ENCODE assay signal across 22 cellular contexts in the genomic region with DNA sequence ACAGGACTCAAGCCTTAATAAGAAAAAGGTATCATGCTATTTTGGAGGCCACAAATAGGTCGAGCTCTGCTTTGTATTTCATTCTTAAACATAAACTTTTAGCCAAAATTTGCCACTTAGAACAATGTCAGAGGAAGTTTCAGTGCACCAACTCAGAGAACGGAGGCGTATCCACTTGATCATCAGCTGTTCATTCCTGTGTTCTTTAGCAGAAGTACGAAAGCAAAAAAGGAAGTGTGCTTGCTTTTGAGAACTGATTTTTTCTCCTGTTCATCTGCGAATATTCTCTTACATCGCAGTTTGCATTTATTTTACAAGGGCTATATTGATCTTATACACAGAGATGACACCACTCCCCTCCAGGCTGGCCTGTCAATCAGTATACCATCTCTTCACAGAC.
"Had no signal": no experiment of that assay in that cellular context is flagged by ENCODE, and none has a peak within 500 bp of the region (broad histone marks: within the 10 kb centered on the region; RNA-seq: fewer than 3 reads in every experiment).

No MANE protein-coding gene starts in this region.

- H3K79me2 ChIP-seq: hepatocyte had no signal

- H3K4me2 ChIP-seq: hepatocyte had no signal

- DNase-seq: activated CD4-positive, alpha-beta T cell treated with anti-CD3 and anti-CD28 coated beads, Interleukin-2, amount 50 U/mL, for 1 hour; activated CD4-positive, CD25-positive, alpha-beta regulatory T cell treated with anti-CD3 and anti-CD28 coated beads, Interleukin-2, amount 50 U/mL, for 72 hours; activated CD8-positive, alpha-beta T cell treated with anti-CD3 and anti-CD28 coated beads, Interleukin-2, amount 10 ng/mL, durations not matched to agents 7 days and 5 days; activated gamma-delta T cell; activated naive CD4-positive, alpha-beta T cell treated with anti-CD3 and anti-CD28 coated beads, Interleukin-2, amount 50 U/mL, for 16 hours; activated naive CD8-positive, alpha-beta T cell treated with anti-CD3 and anti-CD28 coated beads, Interleukin-2, amount 50 U/mL, for 24 hours; effector CD4-positive, alpha-beta T cell; immature natural killer cell; midbrain; spleen; stimulated activated CD4-positive, alpha-beta T cell treated with anti-CD3 and anti-CD28 coated beads, Interleukin-4, amount 100 ng/mL, for 1 hour; stimulated activated naive CD4-positive, alpha-beta T cell treated with Interleukin-2 at 50 U/mL for 16 hours; T-helper 17 cell; upper lobe of left lung had no signal

- H3K9me3 ChIP-seq: prostate gland, thoracic aorta, upper lobe of left lung had no signal

- ATAC-seq: activated CD8-positive, alpha-beta T cell treated with anti-CD3 and anti-CD28 coated beads, Interleukin-2, amount 10 ng/mL, durations not matched to agents 7 days and 5 days; activated naive CD8-positive, alpha-beta T cell treated with anti-CD3 and anti-CD28 coated beads, Interleukin-2, amount 50 U/mL, for 24 hours; left lobe of liver; natural killer cell treated with Interleukin-12 subunit alpha and Interleukin-12 subunit beta and Interleukin-15 and Interleukin-18, amount 100 ng/mL, for 72 hours; T-helper 17 cell had no signal

- H3K36me3 ChIP-seq: cardiac muscle cell, prostate gland, spleen, thoracic aorta, upper lobe of left lung had no signal

- H3K4me1 ChIP-seq: prostate gland, spleen, upper lobe of left lung had no signal

- H3K27ac ChIP-seq: cardiac muscle cell, hepatocyte, prostate gland, spleen, thoracic aorta, upper lobe of left lung, VCaP had no signal

- H3K4me3 ChIP-seq: cardiac muscle cell, hepatocyte, lung, prostate gland, spleen, thoracic aorta, upper lobe of left lung had no signal

- H2AFZ ChIP-seq: hepatocyte had no signal

- H3K27me3 ChIP-seq: cardiac muscle cell, hepatocyte, spleen, upper lobe of left lung had no signal
